Comparison of ENCODE assay signal across 10 cellular contexts in the genomic region with DNA sequence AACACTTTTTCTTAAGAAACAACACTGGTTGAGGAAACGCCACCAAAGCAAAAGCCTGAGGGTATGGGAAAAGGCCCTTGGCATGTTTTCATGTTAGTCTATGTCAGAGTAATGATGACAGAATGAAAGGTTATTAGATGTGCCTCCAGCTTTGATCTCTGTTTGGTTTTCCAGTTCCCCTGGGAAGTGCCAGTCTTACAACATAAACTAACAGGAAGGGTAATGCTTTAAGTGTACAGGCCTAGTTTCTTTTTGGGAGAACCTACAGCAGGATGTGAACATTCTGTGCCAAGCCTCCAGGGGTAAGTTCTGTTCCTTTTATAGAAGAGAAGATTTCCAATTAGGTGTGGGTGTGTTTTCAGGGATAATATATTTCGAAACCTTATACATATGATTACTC.
DNase-seq lines count a peak whose midpoint lies in the region; ATAC-seq, FAIRE-seq and TF ChIP-seq lines count a peak whose summit lies in the region.
"Had no signal": no experiment of that assay in that cellular context is flagged by ENCODE, and none has a peak within 500 bp of the region (broad histone marks: within the 10 kb centered on the region; RNA-seq: fewer than 3 reads in every experiment).

No MANE protein-coding gene starts in this region.

- H3K27me3 ChIP-seq in HCT116 (ENCODE audit: insufficient read depth, low read length) (no peaks in the 10 kb centered on the region), astrocyte (ENCODE audit: insufficient read depth, low read length) (no peaks in the 10 kb centered on the region), left ventricle myocardium inferior (ENCODE audit: low read depth) (no peaks in the 10 kb centered on the region)

- H3K9ac ChIP-seq in HCT116 (ENCODE audit: low read length) = peak overlapping the region; percentile 8; the same call in 1 of the 2 replicates
- peak overlapping the region; percentile 29 for H3K9ac ChIP-seq in astrocyte (ENCODE audit: low read length)

- intact Hi-C loops in HCT116 (cut with micrococcal nuclease) (loop anchor here (5.0 to 10.0 kb wide), 2 partner anchors 120 to 507 kb away; a partner anchor contains a TSS), left ventricle myocardium inferior (cut with micrococcal nuclease) (no loop called here)

- TF ChIP-seq POLR2A in HCT116 (IDR thresholded peaks at IDR 0.05; ENCODE audit: borderline replicate concordance, extremely low read depth, insufficient read depth, insufficient read length) = no peak

- in situ Hi-C loops in GM13977 (cut with MboI; ENCODE audit: low pct_unique_long_range_greater_than_20kb, low sequenced_read_pairs, unreplicated experiment) = no loop called here

- no peak for TF ChIP-seq RAD21 in HCT116 (IDR thresholded peaks at IDR 0.05; ENCODE audit: low read depth)

- TF ChIP-seq CTCF in HCT116 (IDR thresholded peaks at IDR 0.05 in 2 of 3, conservative IDR thresholded peaks at IDR 0.05 in 1 of 3; ENCODE audit: borderline replicate concordance in 1 of 3, insufficient read depth in 1 of 3, low read depth in 2 of 3, low read length in 2 of 3) (no peak), astrocyte (IDR thresholded peaks at IDR 0.05; ENCODE audit: insufficient read depth, low read depth, low read length) (no peak), left ventricle myocardium inferior (IDR thresholded peaks at IDR 0.05; ENCODE audit: borderline replicate concordance) (no peak), GM13977 (IDR thresholded peaks at IDR 0.05; ENCODE audit: extremely low read depth, insufficient read depth, missing control alignments) (no peak)

- H4K20me1 ChIP-seq in HCT116 (ENCODE audit: insufficient read depth) (no peaks in the 10 kb centered on the region), astrocyte (ENCODE audit: insufficient read depth, low read length) (no peaks in the 10 kb centered on the region)

- CTCF ChIA-PET in HCT116 (lab: Charles Lee) = no interaction called here

- FAIRE-seq in astrocyte (lab: Jason Lieb, UNC) = peak; percentile 45
- FAIRE-seq: GM12878 had no signal

- no TSS peak for BruUV-seq in HCT116 (replicated peaks; lab: Mats Ljungman, UMichigan)

- no peaks in the 10 kb centered on the region for H3K36me3 Mint-ChIP-seq in astrocyte (ENCODE audit: low read depth, unreplicated experiment)
- no peaks in the 10 kb centered on the region for H3K36me3 Mint-ChIP-seq in T-helper 17 cell (ENCODE audit: low read depth)

- peaks cover 19% of the 10 kb centered on the region for H3K4me1 Mint-ChIP-seq in astrocyte (ENCODE audit: low read depth, unreplicated experiment)
- peaks cover 10% of the 10 kb centered on the region for H3K4me1 Mint-ChIP-seq in T-helper 17 cell

- H3K79me2 ChIP-seq in HCT116 (ENCODE audit: insufficient read depth, low read length) (no peaks in the 10 kb centered on the region), astrocyte (ENCODE audit: insufficient read depth, low read length) (no peaks in the 10 kb centered on the region)

- H3K9me3 Mint-ChIP-seq in astrocyte (ENCODE audit: unreplicated experiment) = no peaks in the 10 kb centered on the region

- H3K27ac Mint-ChIP-seq in astrocyte (ENCODE audit: unreplicated experiment) = peak overlapping the region; percentile 21
- H3K27ac Mint-ChIP-seq in T-helper 17 cell = no peak overlapping the region

- H3K27me3 Mint-ChIP-seq in astrocyte (ENCODE audit: low read depth, unreplicated experiment) (no peaks in the 10 kb centered on the region), T-helper 17 cell (no peaks in the 10 kb centered on the region)

- no peak for ATAC-seq in HCT116
- ATAC-seq in T-helper 17 cell = no peak

- H3K4me3 Mint-ChIP-seq in astrocyte (ENCODE audit: unreplicated experiment) (peak overlapping the region; percentile 27), T-helper 17 cell (no peak overlapping the region)

- RAD21 ChIA-PET in HCT116 (lab: Charles Lee; ENCODE audit: low non-redundant PET in 1 of 2, low total read pairs in 2 of 2, uncharacterized antibody in 2 of 2, unreplicated experiment in 2 of 2) = no interaction called here

- H3K9me3 ChIP-seq in HCT116 (ENCODE audit: control insufficient read depth in 1 of 2, insufficient read depth in 1 of 2, low read depth in 1 of 2, low read length in 2 of 2) (no peaks in the 10 kb centered on the region), astrocyte (ENCODE audit: insufficient read depth, low read depth, low read length) (no peaks in the 10 kb centered on the region), left ventricle myocardium inferior (replicated peaks) (no peaks in the 10 kb centered on the region), T-helper 17 cell (ENCODE audit: control insufficient read depth, low read length, poor library complexity, severe bottlenecking) (no peaks in the 10 kb centered on the region)

- H3K4me2 ChIP-seq in HCT116 (ENCODE audit: low read length) (peak overlapping the region; percentile 65), astrocyte (ENCODE audit: low read length) (peak overlapping the region; percentile 41)

- no peaks in the 10 kb centered on the region for H3K9me2 ChIP-seq in HCT116 (ENCODE audit: insufficient read depth)

- POLR2A ChIA-PET in HCT116 (lab: Charles Lee) = no interaction called here

- H3K4me1 ChIP-seq in HCT116 (ENCODE audit: control insufficient read depth in 1 of 2, insufficient read depth in 2 of 2, low read length in 2 of 2) (peaks cover 30 to 41% of the 10 kb centered on the region in 2 experiments), astrocyte (ENCODE audit: insufficient read depth, low read length) (peaks cover 15% of the 10 kb centered on the region), left ventricle myocardium inferior (peaks cover 43% of the 10 kb centered on the region)

- H3K27ac ChIP-seq in HCT116 (ENCODE audit: low read depth, low read length) (peak overlapping the region; percentile 58; the same call in 1 of the 2 replicates), astrocyte (ENCODE audit: low read depth, low read length) (peak overlapping the region; percentile 72), left ventricle myocardium inferior (replicated peaks) (peak overlapping the region; percentile 72)

- H3K36me3 ChIP-seq in HCT116 (ENCODE audit: control insufficient read depth in 1 of 2, insufficient read depth in 2 of 2, low read length in 2 of 2) (no peaks in the 10 kb centered on the region), astrocyte (ENCODE audit: insufficient read depth, low read length) (no peaks in the 10 kb centered on the region), left ventricle myocardium inferior (no peaks in the 10 kb centered on the region)

- no peak overlapping the region for H3K4me3 ChIP-seq in HCT116 (replicated peaks in 1 of 2; ENCODE audit: low read depth in 1 of 2, low read length in 2 of 2)
- no peak overlapping the region for H3K4me3 ChIP-seq in astrocyte (ENCODE audit: insufficient read depth, low read depth, low read length)
- H3K4me3 ChIP-seq in left ventricle myocardium inferior = no peak overlapping the region
- H3K4me3 ChIP-seq: GM12878 had no signal

- peak; percentile 13 for DNase-seq in HCT116 (ENCODE audit: low read depth, low spot score)
- DNase-seq in astrocyte (ENCODE audit: low read depth) = peak; percentile 48
- no peak for DNase-seq in left ventricle myocardium inferior
- peak; percentile 67 for DNase-seq in smooth muscle cell of the brain vasculature (ENCODE audit: low read depth, low spot score)
- no peak for DNase-seq in GM13977 (ENCODE audit: low spot score)
- DNase-seq in T-helper 17 cell = no peak
- DNase-seq in T-helper 9 cell = no peak
- no peak for DNase-seq in ureter (ENCODE audit: low spot score)
- DNase-seq: stimulated activated CD4-positive, alpha-beta T cell treated with anti-CD3 and anti-CD28 coated beads, Interleukin-12 subunit alpha, Interleukin-12 subunit beta, amount 100 ng/mL, for 4 hours had no signal

- H2AFZ ChIP-seq in HCT116 (ENCODE audit: low read depth, low read length, poor library complexity, severe bottlenecking) = no peak overlapping the region
- H2AFZ ChIP-seq in astrocyte (ENCODE audit: low read depth, low read length) = no peak overlapping the region

TF ChIP-seq in HCT116, 20 proteins besides CTCF, POLR2A, EP300 and RAD21:
- TF ChIP-seq TCF7L2 (IDR thresholded peaks at IDR 0.05; ENCODE audit: borderline replicate concordance, extremely low read depth, insufficient read depth, insufficient read length) (peak; percentile 62), EZH2phosphoT487 (IDR thresholded peaks at IDR 0.05; ENCODE audit: borderline replicate concordance) (no peak), CEBPB (IDR thresholded peaks at IDR 0.05; ENCODE audit: low read depth) (0 out of 2 replicates have a peak, but pooled peaks have one; percentile 28)

Comparison
In these comparisons a context has a peak if more than half of its experiments do, and no peak if none do; other contexts are left out.
1. DNase-seq: peak in HCT116 (single experiment), astrocyte (single experiment) and smooth muscle cell of the brain vasculature (single experiment); none in left ventricle myocardium inferior (single experiment), GM13977 (single experiment), T-helper 17 cell (0 of 3), T-helper 9 cell (single experiment) and ureter (single experiment).
2. Peak in every context shown above with its lines, with median percentiles within 50 percentile points of each other: H3K27ac ChIP-seq.